8 cellular contexts compared by ENCODE assay signal in the genomic region with DNA sequence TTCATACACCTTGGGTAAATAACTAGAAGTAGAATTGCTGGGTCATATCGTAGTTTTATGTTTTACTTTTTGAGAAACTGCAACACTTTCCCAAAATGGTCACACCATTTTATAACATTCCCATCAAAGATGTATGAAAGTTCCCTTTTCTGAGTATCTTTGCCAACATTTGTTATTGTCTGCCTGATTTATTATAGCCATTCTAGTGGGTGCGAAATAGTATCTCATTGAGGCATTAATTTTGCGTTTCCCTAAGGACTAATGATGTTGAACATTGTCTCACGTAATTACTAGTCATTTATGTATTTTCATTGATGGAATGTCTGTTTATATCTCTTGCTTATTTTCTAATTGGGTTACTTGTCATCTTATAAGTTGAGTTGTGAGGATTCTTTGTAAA. TPM values are rescaled to one million over a fixed set of nuclear protein-coding genes. Genes with fewer than 3 reads are reported as not detected.
"Had no signal": no experiment of that assay in that cellular context is flagged by ENCODE, and none has a peak within 500 bp of the region (broad histone marks: within the 10 kb centered on the region; RNA-seq: fewer than 3 reads in every experiment).

No MANE protein-coding gene starts in this region.

- ATAC-seq: HCT116, K562 had no signal

- H3K9me3 ChIP-seq: HAP-1 had no signal

- FAIRE-seq: K562 had no signal

- DNase-seq: GM23248, GOT3, H7, IMR-90 had no signal

- H3K36me3 ChIP-seq: HAP-1 had no signal

- H3K9ac ChIP-seq: GM23248 had no signal

- H3K27ac ChIP-seq: GM23248, HL-60 had no signal

- H2AFZ ChIP-seq: GM23248 had no signal

- H3K4me3 ChIP-seq: GM23248, HAP-1, K562 had no signal

RNA-seq across cellular contexts. Expression of gene PRKAA2, which starts 3.4 kb away (rescaled TPM):
- total RNA-seq: K562 had no signal
